ENCODE assay signal across 17 cellular contexts in genomic region chr6:126880926-126881325, GRCh38.
A peak's percentile ranks its signal among the peaks of the same experiment; 100 is the strongest.
DNase-seq lines count a peak whose midpoint lies in the region.
"Had no signal": no experiment of that assay in that cellular context is flagged by ENCODE, and none has a peak within 500 bp of the region (broad histone marks: within the 10 kb centered on the region; RNA-seq: fewer than 3 reads in every experiment).

No MANE protein-coding gene starts in this region.

- in situ Hi-C loops in KBM-7 (cut with MboI; ENCODE audit: low pct_unique_long_range_greater_than_20kb, low sequenced_read_pairs) = no loop called here

- DNase-seq in H4 (ENCODE audit: low spot score) (peak; percentile 26), KBM-7 (peak; percentile 5), NOMO-1 treated with dmso at 0.1 percent for 144 hours (lab: John Stamatoyannopoulos, UW; ENCODE audit: unreplicated experiment) (peak; percentile 55), left kidney (ENCODE audit: low read depth, low spot score) (peak; percentile 26), LoVo (ENCODE audit: low spot score) (no peak), mucosa of gallbladder (ENCODE audit: low spot score) (no peak), midbrain (lab: John Stamatoyannopoulos, UW) (no peak)
- DNase-seq: BE2C; CD4-positive, alpha-beta T cell; EL; Karpas-422; NCI-H1048; NCI-H146; NCI-H2107; NCI-H446; NCI-H748 treated with DMSO at 0.1 percent for 48 hours; Right ventricle myocardium superior had no signal

Comparison
In these comparisons a context has a peak if more than half of its experiments do, and no peak if none do; other contexts are left out.
1. DNase-seq: peak in H4 (single experiment), KBM-7 (single experiment), NOMO-1 treated with dmso at 0.1 percent for 144 hours (single experiment) and left kidney (single experiment); none in LoVo (single experiment), mucosa of gallbladder (single experiment) and midbrain (single experiment).